Comparison of ENCODE assay signal across 10 cellular contexts in genomic region chr6:15351631-15352030, GRCh38.
DNase-seq lines count a peak whose midpoint lies in the region; ATAC-seq and TF ChIP-seq lines count a peak whose summit lies in the region.
"Had no signal": no experiment of that assay in that cellular context is flagged by ENCODE, and none has a peak within 500 bp of the region (broad histone marks: within the 10 kb centered on the region; RNA-seq: fewer than 3 reads in every experiment).

No MANE protein-coding gene starts in this region.

- no peak for ATAC-seq in HG03159 (IDR thresholded peaks at IDR 0.05; ENCODE audit: unreplicated experiment)

- H3K9me3 ChIP-seq in SK-N-SH (no peaks in the 10 kb centered on the region), sigmoid colon (no peaks in the 10 kb centered on the region)

- CTCF ChIA-PET in SK-N-SH (lab: Yijun Ruan, JAX), result interaction anchor here (1.0 kb wide), 1 partner anchor 13 kb away, joined by 3 read pairs; no protein-coding TSS in a partner anchor

- H3K9me2 ChIP-seq in SK-N-SH, result no peaks in the 10 kb centered on the region

- TF ChIP-seq CTCF in SK-N-SH (IDR thresholded peaks at IDR 0.05) (no peak), sigmoid colon (IDR thresholded peaks at IDR 0.05) (no peak)

- H3K9ac ChIP-seq in SK-N-SH, result no peak overlapping the region

- TF ChIP-seq POLR2A in sigmoid colon (IDR thresholded peaks at IDR 0.05), result no peak

- peaks cover 0 to 22% of the 10 kb centered on the region in 2 experiments; a peak in 2 of 4 replicates for H3K4me1 ChIP-seq in SK-N-SH (ENCODE audit: control insufficient read depth in 1 of 2, insufficient read depth in 2 of 2, low read depth in 1 of 2, low read length in 1 of 2)
- H3K4me1 ChIP-seq in sigmoid colon, result peaks cover 0 to 28% (median 20%) of the 10 kb centered on the region in 4 donors

- TF ChIP-seq EP300 in SK-N-SH (IDR thresholded peaks at IDR 0.05; ENCODE audit: borderline replicate concordance in 1 of 2, low read depth in 1 of 2, low read length in 1 of 2), result peak in 1 of 2 experiments; percentile 24; a peak in 1 of 4 replicates
- no peak for TF ChIP-seq EP300 in sigmoid colon (IDR thresholded peaks at IDR 0.05)

- DNase-seq in ELR (ENCODE audit: low read depth) (peak; percentile 59), SK-N-SH (no peak), fibroblast of the conjunctiva (ENCODE audit: low read depth) (peak; percentile 84), sigmoid colon (peak; percentile 85), GM19240 (ENCODE audit: insufficient read length, low spot score) (no peak), NCI-H1694 (lab: John Stamatoyannopoulos, UW) (no peak), NCI-H524 treated with DMSO at 0.1 percent for 48 hours (lab: John Stamatoyannopoulos, UW) (no peak)
- DNase-seq: activated T-cell treated with anti-CD3 and anti-CD28 coated beads, Interleukin-2, amount 50 U/mL, for 48 hours; NCI-H1694 treated with DMSO at 0.1 percent for 48 hours had no signal

- H3K27ac ChIP-seq in SK-N-SH (ENCODE audit: low read depth in 2 of 2, low read length in 1 of 2) (no peak overlapping the region; a peak in 1 of 4 replicates), sigmoid colon (no peak overlapping the region)

- no peaks in the 10 kb centered on the region for H3K36me3 ChIP-seq in SK-N-SH (replicated peaks in 1 of 2; ENCODE audit: control insufficient read depth in 1 of 2, insufficient read depth in 2 of 2, low read length in 1 of 2)
- H3K36me3 ChIP-seq in sigmoid colon, result no peaks in the 10 kb centered on the region

- H3K4me2 ChIP-seq in SK-N-SH, result peak overlapping the region; percentile 32; the same call in 1 of the 2 replicates

- peaks cover 12% of the 10 kb centered on the region for H4K20me1 ChIP-seq in SK-N-SH (ENCODE audit: insufficient read depth)

- no peak for TF ChIP-seq RAD21 in SK-N-SH (IDR thresholded peaks at IDR 0.05; ENCODE audit: low read length)

- WGBS in SK-N-SH (ENCODE audit: low lambda C conversion rate), result 75% methylated on average over 3 of the region's 3 CpGs
- WGBS in sigmoid colon, 2 donors, result 73 to 86% methylated on average over 3 of the region's 3 CpGs

- intact Hi-C loops in sigmoid colon (cut with DNase I), result no loop called here

- H3K27me3 ChIP-seq in SK-N-SH (ENCODE audit: insufficient read depth), result no peaks in the 10 kb centered on the region
- H3K27me3 ChIP-seq in sigmoid colon, result no peaks in the 10 kb centered on the region

- H3F3A ChIP-seq in SK-N-SH (replicated peaks; ENCODE audit: insufficient read depth), result peaks cover 6% of the 10 kb centered on the region

- H3K79me2 ChIP-seq in SK-N-SH (ENCODE audit: insufficient read depth), result peaks cover 7% of the 10 kb centered on the region; the same call in 1 of the 2 replicates

- POLR2A ChIA-PET in SK-N-SH (lab: Yijun Ruan, JAX), result no interaction called here

- H3K4me3 ChIP-seq in SK-N-SH (ENCODE audit: low read depth in 2 of 2, low read length in 1 of 2) (no peak overlapping the region), sigmoid colon (no peak overlapping the region)

- H2AFZ ChIP-seq in SK-N-SH (ENCODE audit: low read depth), result no peak overlapping the region

TF ChIP-seq in SK-N-SH, 30 proteins besides CTCF, POLR2A, EP300 and RAD21:
- TF ChIP-seq NFIC (IDR thresholded peaks at IDR 0.05; ENCODE audit: borderline replicate concordance), result peak; percentile 80
- TF ChIP-seq, protein P1, sequence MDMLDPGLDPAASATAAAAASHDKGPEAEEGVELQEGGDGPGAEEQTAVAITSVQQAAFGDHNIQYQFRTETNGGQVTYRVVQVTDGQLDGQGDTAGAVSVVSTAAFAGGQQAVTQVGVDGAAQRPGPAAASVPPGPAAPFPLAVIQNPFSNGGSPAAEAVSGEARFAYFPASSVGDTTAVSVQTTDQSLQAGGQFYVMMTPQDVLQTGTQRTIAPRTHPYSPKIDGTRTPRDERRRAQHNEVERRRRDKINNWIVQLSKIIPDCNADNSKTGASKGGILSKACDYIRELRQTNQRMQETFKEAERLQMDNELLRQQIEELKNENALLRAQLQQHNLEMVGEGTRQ (IDR thresholded peaks at IDR 0.05; ENCODE audit: borderline replicate concordance, low read depth, low read length), result no peak
- TF ChIP-seq JUND (IDR thresholded peaks at IDR 0.05), result peak; percentile 35
- TF ChIP-seq PBX3 (IDR thresholded peaks at IDR 0.05), result peak; percentile 47; the same call in 1 of the 2 replicates
- TF ChIP-seq FOSL2 (IDR thresholded peaks at IDR 0.05; ENCODE audit: borderline replicate concordance, low read depth), result peak; percentile 46; the same call in 1 of the 2 replicates
- peak; percentile 39; the same call in 1 of the 2 replicates for TF ChIP-seq TCF12 (IDR thresholded peaks at IDR 0.05)

Comparison
In these comparisons a context has a peak if more than half of its experiments do, and no peak if none do; other contexts are left out.
1. DNase-seq: peak in ELR (single experiment), fibroblast of the conjunctiva (single experiment) and sigmoid colon (single experiment); none in SK-N-SH (single experiment), GM19240 (single experiment), NCI-H1694 (single experiment) and NCI-H524 treated with DMSO at 0.1 percent for 48 hours (single experiment).